ENCODE assay signal across 10 cellular contexts in genomic region chr15:67832031-67832551, GRCh38. TPM values are rescaled to one million over a fixed set of nuclear protein-coding genes. Genes with fewer than 3 reads are reported as not detected.
DNase-seq lines count a peak whose midpoint lies in the region; ATAC-seq and TF ChIP-seq lines count a peak whose summit lies in the region.
"Had no signal": no experiment of that assay in that cellular context is flagged by ENCODE, and none has a peak within 500 bp of the region (broad histone marks: within the 10 kb centered on the region; RNA-seq: fewer than 3 reads in every experiment).

No MANE protein-coding gene starts in this region.

- TF ChIP-seq CTCF in GM13977 (IDR thresholded peaks at IDR 0.05; ENCODE audit: extremely low read depth, insufficient read depth, missing control alignments): peak; percentile 32

- H3K27ac ChIP-seq in BLaER1: no peak overlapping the region
- H3K27ac ChIP-seq: psoas muscle had no signal

- H3K4me3 ChIP-seq in BLaER1: no peak overlapping the region
- H3K4me3 ChIP-seq: psoas muscle had no signal

- peaks cover 99% of the 10 kb centered on the region for H3K27me3 ChIP-seq in BLaER1

- H3K4me2 ChIP-seq in BLaER1: peak overlapping the region; percentile 96

- peak; percentile 60 for DNase-seq in GM13977 (ENCODE audit: low spot score)
- peak; percentile 67 for DNase-seq in SK-MEL-5 (ENCODE audit: low read depth, low spot score)
- DNase-seq in iPS-NIHi11 (ENCODE audit: low spot score): peak; percentile 26
- DNase-seq in activated naive CD4-positive, alpha-beta T cell treated with anti-CD3 and anti-CD28 coated beads, Interleukin-2, amount 50 U/mL, for 16 hours: no peak

- peaks cover 44% of the 10 kb centered on the region for H3K4me1 ChIP-seq in BLaER1

- peaks cover 39% of the 10 kb centered on the region for H3K9me3 ChIP-seq in BLaER1
- H3K9me3 ChIP-seq: psoas muscle had no signal

- no peaks in the 10 kb centered on the region for H3K36me3 ChIP-seq in BLaER1

- in situ Hi-C loops in GM13977 (cut with MboI; ENCODE audit: low pct_unique_long_range_greater_than_20kb, low sequenced_read_pairs, unreplicated experiment) (loop anchor here (10.0 kb wide), 2 partner anchors 367 to 887 kb away; no protein-coding TSS in a partner anchor), SK-MEL-5 (cut with HindIII; ENCODE audit: low pct_unique_long_range_greater_than_20kb, low sequenced_read_pairs) (no loop called here)

- peaks cover 30% of the 10 kb centered on the region for H4K20me1 ChIP-seq in BLaER1

- no peak overlapping the region for H3K9ac ChIP-seq in BLaER1

- ATAC-seq in activated CD4-positive, CD25-positive, alpha-beta regulatory T cell treated with anti-CD3 and anti-CD28 coated beads, Interleukin-2, amount 50 U/mL, for 24 hours: no peak
- no peak for ATAC-seq in GM18498 (IDR thresholded peaks at IDR 0.05; ENCODE audit: unreplicated experiment)
- no peak for ATAC-seq in HG03439 (IDR thresholded peaks at IDR 0.05; ENCODE audit: unreplicated experiment)
- ATAC-seq: psoas muscle had no signal

RNA-seq across cellular contexts. Expression of gene SKOR1, which starts 6.8 kb away (rescaled TPM):
- 0.03 TPM in 1 of 2 replicates, not detected in the other for total RNA-seq in SK-MEL-5 (2014; rRNA removed; shearing (Covaris generic))
- 0.11 and 0.14 TPM in 2 replicates for polyA plus RNA-seq in SK-MEL-5 (2015; cell fraction: cytosol; rRNA removed)
- 0.39 TPM in 1 of 2 replicates, not detected in the other for polyA plus RNA-seq in SK-MEL-5 (2015; cell fraction: nucleus; rRNA removed)

RNA-seq across cellular contexts. Expression of gene RNU6-1, which starts 7.8 kb away (rescaled TPM):
- not detected in 2 replicates for total RNA-seq in SK-MEL-5 (2014; rRNA removed; shearing (Covaris generic))
- not detected in 2 replicates for polyA plus RNA-seq in SK-MEL-5 (2015; cell fraction: cytosol; rRNA removed)
- polyA plus RNA-seq in SK-MEL-5 (2015; cell fraction: nucleus; rRNA removed): not detected in 2 replicates
- total RNA-seq: psoas muscle, temporal lobe had no signal
- polyA plus RNA-seq: psoas muscle had no signal
